In the genomic region with DNA sequence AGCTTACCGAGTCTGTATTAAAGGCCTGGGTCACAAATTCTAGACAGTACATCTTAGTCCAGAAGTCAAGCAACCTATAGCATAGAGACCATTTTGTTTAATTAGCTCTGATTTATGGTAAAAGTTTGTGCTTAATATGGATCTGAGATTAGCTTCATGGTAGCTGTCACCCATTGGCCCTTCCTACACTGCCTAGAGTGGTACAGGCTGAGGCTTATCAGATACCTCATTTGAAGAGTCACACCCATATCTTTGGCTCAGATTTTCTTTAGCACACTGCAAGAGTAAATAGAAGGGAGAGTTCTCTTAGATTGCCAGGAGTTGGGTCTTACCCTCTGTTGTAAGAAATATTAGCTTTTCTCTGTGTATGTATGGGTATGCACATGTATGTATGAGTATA, we compare ENCODE assay signal across 22 cellular contexts.
"Had no signal": no experiment of that assay in that cellular context is flagged by ENCODE, and none has a peak within 500 bp of the region (broad histone marks: within the 10 kb centered on the region; RNA-seq: fewer than 3 reads in every experiment).

No MANE protein-coding gene starts in this region.

- H3K9me3 ChIP-seq: tibial artery had no signal

- DNase-seq: activated CD4-positive, alpha-beta T cell treated with anti-CD3 and anti-CD28 coated beads, Interleukin-2, amount 50 U/mL, for 4 hours; activated gamma-delta T cell treated with Interleukin-2 at 50 U/mL for 16 hours; amniotic stem cell; dermis blood vessel endothelial cell; effector memory CD8-positive, alpha-beta T cell; foreskin melanocyte; glutamatergic neuron; hypothalamus; left ventricle myocardium superior; naive B cell; retina; stimulated activated CD4-positive, alpha-beta T cell treated with anti-CD3 and anti-CD28 coated beads, Interleukin-12 subunit alpha, Interleukin-12 subunit beta, amount 100 ng/mL, for 4 hours; stimulated activated CD4-positive, alpha-beta T cell treated with anti-CD3 and anti-CD28 coated beads, Interleukin-1b, Interleukin-23, amount 100 ng/mL, for 48 hours; stimulated activated CD8-positive, alpha-beta memory T cell treated with anti-CD3 and anti-CD28 coated beads, Interleukin-4, amount 100 ng/mL, for 48 hours; stimulated activated naive CD4-positive, alpha-beta T cell treated with Interleukin-2 at 50 U/mL for 16 hours; T1000; tibial artery; WERI-Rb-1 had no signal

- ATAC-seq: activated naive CD4-positive, alpha-beta T cell treated with anti-CD3 and anti-CD28 coated beads, Interleukin-2, amount 50 U/mL, for 72 hours; effector memory CD8-positive, alpha-beta T cell; left ventricle myocardium superior had no signal

- H3K9me3 Mint-ChIP-seq: activated naive CD4-positive, alpha-beta T cell treated with anti-CD3 and anti-CD28 coated beads, Interleukin-2, amount 50 U/mL, for 72 hours; effector memory CD8-positive, alpha-beta T cell; naive B cell; neural crest cell had no signal

- FAIRE-seq: urothelium cell line had no signal

- H3K36me3 ChIP-seq: cardiac muscle cell, tibial artery, WERI-Rb-1 had no signal

- H3K4me3 ChIP-seq: cardiac muscle cell, tibial artery had no signal

- H3K27ac ChIP-seq: cardiac muscle cell, tibial artery, WERI-Rb-1 had no signal

- H3K27ac Mint-ChIP-seq: activated naive CD4-positive, alpha-beta T cell treated with anti-CD3 and anti-CD28 coated beads, Interleukin-2, amount 50 U/mL, for 72 hours; effector memory CD8-positive, alpha-beta T cell; naive B cell had no signal

- H3K27me3 ChIP-seq: tibial artery had no signal

- H3K4me3 Mint-ChIP-seq: effector memory CD8-positive, alpha-beta T cell had no signal

- H3K36me3 Mint-ChIP-seq: naive B cell had no signal
